ENCODE assay signal across 8 cellular contexts in genomic region chr1:94463765-94464330, GRCh38. TPM values are rescaled to one million over a fixed set of nuclear protein-coding genes. Genes with fewer than 3 reads are reported as not detected.
DNase-seq lines count a peak whose midpoint lies in the region; ATAC-seq and TF ChIP-seq lines count a peak whose summit lies in the region.

No MANE protein-coding gene starts in this region.

- H3K4me2 ChIP-seq in DND-41 (ENCODE audit: insufficient read depth, low read length): no peak overlapping the region
- no peak overlapping the region for H3K4me2 ChIP-seq in OCI-LY3 (ENCODE audit: low read length)
- no peak overlapping the region for H3K4me2 ChIP-seq in mesenchymal stem cell (ENCODE audit: low read length, poor library complexity, severe bottlenecking)

- no peak overlapping the region for H2BK120ac ChIP-seq in mesenchymal stem cell (ENCODE audit: low read depth, low read length)

- H3K27ac ChIP-seq in DND-41 (ENCODE audit: low read length) (no peak overlapping the region), OCI-LY3 (ENCODE audit: low read length) (no peak overlapping the region), mesenchymal stem cell (ENCODE audit: low read length, poor library complexity, severe bottlenecking) (no peak overlapping the region)

- no peak overlapping the region for H3K27ac Mint-ChIP-seq in activated T-cell treated with anti-CD3 and anti-CD28 coated beads, Interleukin-2, amount 50 U/mL, for 24 hours

- H2BK12ac ChIP-seq in mesenchymal stem cell (ENCODE audit: low read length in 2 of 2): no peak overlapping the region

- no peak overlapping the region for H4K91ac ChIP-seq in mesenchymal stem cell (ENCODE audit: low read length)

- H3K9ac ChIP-seq in DND-41 (ENCODE audit: low read depth, low read length) (no peak overlapping the region), OCI-LY3 (ENCODE audit: low read length) (no peak overlapping the region), mesenchymal stem cell (ENCODE audit: low read length) (peak overlapping the region; percentile 41)

- no peak overlapping the region for H2BK5ac ChIP-seq in mesenchymal stem cell (ENCODE audit: low read depth, low read length, poor library complexity, severe bottlenecking)

- no peak overlapping the region for H3K4ac ChIP-seq in mesenchymal stem cell (ENCODE audit: low read depth in 1 of 2, low read length in 2 of 2)

- H2AFZ ChIP-seq in DND-41 (ENCODE audit: low read depth, low read length) (no peak overlapping the region), OCI-LY3 (ENCODE audit: low read depth, low read length) (no peak overlapping the region), mesenchymal stem cell (ENCODE audit: low read depth, low read length) (no peak overlapping the region)

- H3K79me2 ChIP-seq in DND-41 (ENCODE audit: insufficient read depth, low read length): 0 out of 2 replicates have a peak, but pooled peaks cover 3% of the 10 kb centered on the region
- no peaks in the 10 kb centered on the region for H3K79me2 ChIP-seq in OCI-LY3 (ENCODE audit: low read length)

- no peaks in the 10 kb centered on the region for H3K27me3 Mint-ChIP-seq in activated T-cell treated with anti-CD3 and anti-CD28 coated beads, Interleukin-2, amount 50 U/mL, for 24 hours

- peaks cover 9% of the 10 kb centered on the region for H3K79me1 ChIP-seq in mesenchymal stem cell (replicated peaks; ENCODE audit: low read length, poor library complexity, severe bottlenecking)

- no peaks in the 10 kb centered on the region for H3K9me3 ChIP-seq in DND-41 (ENCODE audit: insufficient read depth, low read length, severe bottlenecking)
- no peaks in the 10 kb centered on the region for H3K9me3 ChIP-seq in OCI-LY3 (ENCODE audit: insufficient read depth, low read length)
- H3K9me3 ChIP-seq in mesenchymal stem cell (ENCODE audit: control insufficient read depth, low read length): no peaks in the 10 kb centered on the region

- DNase-seq in DND-41 (peak; percentile 53), dermis microvascular lymphatic vessel endothelial cell (ENCODE audit: low read depth in 2 of 2) (peak; percentile 41 to 67), mesenchymal stem cell (peak; percentile 63), 8988T (no peak), cerebellum (ENCODE audit: low spot score) (no peak)
- DNase-seq in activated T-cell treated with anti-CD3 and anti-CD28 coated beads, Interleukin-2, amount 50 U/mL, for 24 hours: no peak

- no peak overlapping the region for H3K14ac ChIP-seq in mesenchymal stem cell (ENCODE audit: low read length in 2 of 2)

- ATAC-seq in DND-41 (ENCODE audit: insufficient read depth, low read depth) (peak; percentile 96), HG02678 (IDR thresholded peaks at IDR 0.05; ENCODE audit: unreplicated experiment) (peak; percentile 51)

- no peaks in the 10 kb centered on the region for H4K20me1 ChIP-seq in DND-41 (ENCODE audit: insufficient read depth, low read length)
- no peaks in the 10 kb centered on the region for H4K20me1 ChIP-seq in OCI-LY3 (ENCODE audit: insufficient read depth, low read length)

- no peak overlapping the region for H3K18ac ChIP-seq in mesenchymal stem cell (ENCODE audit: low read depth in 1 of 2, low read length in 2 of 2)

- H3K36me3 ChIP-seq in DND-41 (ENCODE audit: insufficient read depth, low read length) (peaks cover 43% of the 10 kb centered on the region), OCI-LY3 (replicated peaks; ENCODE audit: low read depth, low read length) (no peaks in the 10 kb centered on the region), mesenchymal stem cell (ENCODE audit: control insufficient read depth in 1 of 2, insufficient read depth in 2 of 2, low read depth in 1 of 2, low read length in 2 of 2) (peaks cover 4 to 39% of the 10 kb centered on the region in 2 experiments)

- 92% methylated on average over 3 of the region's 3 CpGs for WGBS in mesenchymal stem cell

- no peaks in the 10 kb centered on the region for H3K9me3 Mint-ChIP-seq in activated T-cell treated with anti-CD3 and anti-CD28 coated beads, Interleukin-2, amount 50 U/mL, for 24 hours

- H2BK15ac ChIP-seq in mesenchymal stem cell (ENCODE audit: low read depth, poor library complexity, severe bottlenecking): no peak overlapping the region

- no peak overlapping the region for H3K23ac ChIP-seq in mesenchymal stem cell (ENCODE audit: low read length in 2 of 2)

- no peak overlapping the region for H4K8ac ChIP-seq in mesenchymal stem cell (ENCODE audit: low read length)

- no peak overlapping the region for H2AK5ac ChIP-seq in mesenchymal stem cell (ENCODE audit: low read length, severe bottlenecking)

- TF ChIP-seq CTCF in DND-41 (IDR thresholded peaks at IDR 0.05; ENCODE audit: borderline replicate concordance, extremely low read depth, low read length, poor library complexity, severe bottlenecking) (peak; percentile 85), OCI-LY3 (IDR thresholded peaks at IDR 0.05; ENCODE audit: low read depth, low read length) (peak; percentile 59)

- peaks cover 84% of the 10 kb centered on the region for H3K36me3 Mint-ChIP-seq in activated T-cell treated with anti-CD3 and anti-CD28 coated beads, Interleukin-2, amount 50 U/mL, for 24 hours (ENCODE audit: low read depth)

- H3K4me3 ChIP-seq in DND-41 (ENCODE audit: low read depth in 1 of 2, low read length in 2 of 2): no peak overlapping the region
- no peak overlapping the region for H3K4me3 ChIP-seq in OCI-LY3 (ENCODE audit: low read length)
- H3K4me3 ChIP-seq in mesenchymal stem cell (ENCODE audit: insufficient read depth in 1 of 2, low read depth in 1 of 2, low read length in 2 of 2): no peak overlapping the region

- no peak overlapping the region for H3K4me3 Mint-ChIP-seq in activated T-cell treated with anti-CD3 and anti-CD28 coated beads, Interleukin-2, amount 50 U/mL, for 24 hours

- H3K4me1 Mint-ChIP-seq in activated T-cell treated with anti-CD3 and anti-CD28 coated beads, Interleukin-2, amount 50 U/mL, for 24 hours (ENCODE audit: low read depth): peaks cover 10% of the 10 kb centered on the region

- H3K27me3 ChIP-seq in DND-41 (ENCODE audit: insufficient read depth, low read length, poor library complexity): no peaks in the 10 kb centered on the region
- no peaks in the 10 kb centered on the region for H3K27me3 ChIP-seq in OCI-LY3 (ENCODE audit: low read depth, low read length)
- H3K27me3 ChIP-seq in mesenchymal stem cell (ENCODE audit: control insufficient read depth in 1 of 2, insufficient read depth in 1 of 2, low read length in 2 of 2): no peaks in the 10 kb centered on the region

- H3K4me1 ChIP-seq in DND-41 (ENCODE audit: insufficient read depth, low read length) (no peaks in the 10 kb centered on the region), OCI-LY3 (ENCODE audit: low read length) (no peaks in the 10 kb centered on the region), mesenchymal stem cell (ENCODE audit: control insufficient read depth, insufficient read depth, low read depth, low read length) (no peaks in the 10 kb centered on the region)

RNA-seq across cellular contexts. Expression of gene ABCD3, which starts 45.7 kb away (rescaled TPM):
- total RNA-seq in dermis microvascular lymphatic vessel endothelial cell (27.3 and 32.2 TPM in 2 replicates), cerebellum (57.1 TPM)
- 21.1 TPM for polyA plus RNA-seq in mesenchymal stem cell (2013, experiment 1 of 2)
- polyA plus RNA-seq in mesenchymal stem cell (2013, experiment 2 of 2): 22.2 TPM

Comparison
In these comparisons a context has a peak if more than half of its experiments do, and no peak if none do; other contexts are left out.
1. DNase-seq: peak in DND-41 (single experiment), dermis microvascular lymphatic vessel endothelial cell (2 of 2) and mesenchymal stem cell (single experiment); none in 8988T (single experiment), activated T-cell treated with anti-CD3 and anti-CD28 coated beads, Interleukin-2, amount 50 U/mL, for 24 hours (single experiment) and cerebellum (single experiment).